ENCODE assay signal across 19 cellular contexts in the genomic region with DNA sequence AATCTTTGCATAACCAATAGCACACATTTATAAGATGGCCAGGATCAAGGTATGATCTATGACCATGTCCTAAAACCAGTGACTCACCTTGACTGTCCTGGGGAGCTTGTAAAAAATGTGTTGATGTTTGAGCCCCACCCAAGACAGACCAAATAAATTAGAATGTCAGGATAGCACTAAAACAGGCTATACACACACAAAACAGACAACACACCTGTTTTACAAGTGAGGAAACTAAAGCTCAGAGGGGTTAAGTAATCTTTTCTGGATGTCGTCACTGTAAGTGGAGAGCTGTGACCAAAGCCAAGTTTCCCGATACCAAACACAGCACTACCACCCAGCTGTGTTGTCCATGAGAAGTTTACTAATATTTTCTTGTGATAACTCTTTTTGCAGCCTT.
DNase-seq lines count a peak whose midpoint lies in the region; ATAC-seq, FAIRE-seq and TF ChIP-seq lines count a peak whose summit lies in the region.
"Had no signal": no experiment of that assay in that cellular context is flagged by ENCODE, and none has a peak within 500 bp of the region (broad histone marks: within the 10 kb centered on the region; RNA-seq: fewer than 3 reads in every experiment).

No MANE protein-coding gene starts in this region.

- intact Hi-C loops in CD8-positive, alpha-beta T cell (cut with DNase I, micrococcal nuclease), result no loop called here
- intact Hi-C loops in mucosa of descending colon (cut with DNase I, micrococcal nuclease), result no loop called here

- no peaks in the 10 kb centered on the region for H3K27me3 ChIP-seq in CD8-positive, alpha-beta T cell (ENCODE audit: insufficient read depth, low read length)
- H3K27me3 ChIP-seq: MG63 had no signal

- peaks cover 62% of the 10 kb centered on the region for H3K4me1 ChIP-seq in A549
- H3K4me1 ChIP-seq in CD8-positive, alpha-beta T cell (ENCODE audit: insufficient read depth, low read length), result no peaks in the 10 kb centered on the region
- H3K4me1 ChIP-seq in mucosa of descending colon (ENCODE audit: low read depth), result no peaks in the 10 kb centered on the region

- TF ChIP-seq POLR2A in A549 (IDR thresholded peaks at IDR 0.05; ENCODE audit: low read length), result no peak

- no peak overlapping the region for H3K4me3 ChIP-seq in A549
- H3K4me3 ChIP-seq in CD8-positive, alpha-beta T cell (ENCODE audit: low read depth, low read length), result no peak overlapping the region
- no peak overlapping the region for H3K4me3 ChIP-seq in fibroblast of villous mesenchyme (ENCODE audit: low read depth, low read length)
- no peak overlapping the region for H3K4me3 ChIP-seq in mucosa of descending colon
- H3K4me3 ChIP-seq: MG63 had no signal

- no peaks in the 10 kb centered on the region for H3K9me3 ChIP-seq in A549
- H3K9me3 ChIP-seq in CD8-positive, alpha-beta T cell (ENCODE audit: low read length), result no peaks in the 10 kb centered on the region
- no peaks in the 10 kb centered on the region for H3K9me3 ChIP-seq in mucosa of descending colon
- H3K9me3 ChIP-seq: MG63, SK-N-SH had no signal

- peak overlapping the region; percentile 63 for H3K4me2 ChIP-seq in A549
- H3K4me2 ChIP-seq: SK-N-SH had no signal

- no peaks in the 10 kb centered on the region for H3K27me3 Mint-ChIP-seq in CD8-positive, alpha-beta T cell (ENCODE audit: low read depth)

- peak overlapping the region; percentile 32 for H3K27ac Mint-ChIP-seq in CD8-positive, alpha-beta T cell
- H3K27ac Mint-ChIP-seq: CD14-positive monocyte, H9 had no signal

- H3K27ac ChIP-seq in A549, result peak overlapping the region; percentile 65 to 69
- no peak overlapping the region for H3K27ac ChIP-seq in CD8-positive, alpha-beta T cell (ENCODE audit: low read depth, low read length)
- H3K27ac ChIP-seq: HL-60 had no signal

- POLR2A ChIA-PET in A549 (lab: Yijun Ruan, JAX), result no interaction called here
- POLR2A ChIA-PET in CD8-positive, alpha-beta T cell (lab: Charles Lee), result interaction anchor here (0.6 to 1.6 kb wide), 2 partner anchors 80 to 96 kb away, joined by 3 read pairs; no protein-coding TSS in a partner anchor

- no peak overlapping the region for H3K4me3 Mint-ChIP-seq in CD8-positive, alpha-beta T cell
- H3K4me3 Mint-ChIP-seq: CD14-positive monocyte, H9 had no signal

- peaks cover 76% of the 10 kb centered on the region for H3K36me3 Mint-ChIP-seq in CD8-positive, alpha-beta T cell

- TF ChIP-seq RAD21 in A549 (conservative IDR thresholded peaks at IDR 0.05 in 1 of 2, IDR thresholded peaks at IDR 0.05 in 1 of 2), result no peak

- DNase-seq in A549 (ENCODE audit: low read depth in 1 of 2, low spot score in 1 of 2) (peak in 1 of 2 experiments; percentile 60), fibroblast of villous mesenchyme (ENCODE audit: low read depth) (peak; percentile 11), mucosa of descending colon (peak in 1 of 3 donors; percentile 11), DMS79 treated with DMSO at 0.1 percent for 48 hours (lab: John Stamatoyannopoulos, UW) (no peak)
- DNase-seq in CD8-positive, alpha-beta T cell, result no peak
- DNase-seq in activated T-cell treated with anti-CD3 and anti-CD28 coated beads, Interleukin-2, amount 50 U/mL, for 48 hours, result no peak
- DNase-seq: AML-193, DND-41, H9, MG63, NCI-H1105, NCI-H2081, NCI-H748 treated with DMSO at 0.1 percent for 48 hours, SHP77 treated with DMSO at 0.1 percent for 48 hours, SK-N-SH had no signal

- no peaks in the 10 kb centered on the region for H3K4me1 Mint-ChIP-seq in CD8-positive, alpha-beta T cell (ENCODE audit: low read depth)
- H3K4me1 Mint-ChIP-seq: CD14-positive monocyte, H9 had no signal

- H3K36me3 ChIP-seq in CD8-positive, alpha-beta T cell (ENCODE audit: insufficient read depth, low read length), result peaks cover 68% of the 10 kb centered on the region
- H3K36me3 ChIP-seq in mucosa of descending colon (ENCODE audit: low read depth), result peaks cover 5% of the 10 kb centered on the region

- TF ChIP-seq CTCF in A549 (IDR thresholded peaks at IDR 0.05), result no peak
- TF ChIP-seq CTCF in CD8-positive, alpha-beta T cell (IDR thresholded peaks at IDR 0.05), result no peak
- TF ChIP-seq CTCF in fibroblast of villous mesenchyme (IDR thresholded peaks at IDR 0.05; ENCODE audit: insufficient read depth, low read depth, low read length), result no peak
- no peak for TF ChIP-seq CTCF in mucosa of descending colon (IDR thresholded peaks at IDR 0.05)

- FAIRE-seq in A549 (lab: Jason Lieb, UNC), result no peak

- TF ChIP-seq EP300 in A549 (IDR thresholded peaks at IDR 0.05), result peak; percentile 50; a peak in 1 of 5 replicates

- ATAC-seq in A549 (peak; percentile 50 to 68; a peak in 5 of 6 replicates), mucosa of descending colon (peak; percentile 96), GM18907 (IDR thresholded peaks at IDR 0.05; ENCODE audit: unreplicated experiment) (no peak), HG03460 (IDR thresholded peaks at IDR 0.05; ENCODE audit: unreplicated experiment) (no peak)
- no peak for ATAC-seq in CD8-positive, alpha-beta T cell

- H3K9me3 Mint-ChIP-seq in CD8-positive, alpha-beta T cell, result no peaks in the 10 kb centered on the region
- H3K9me3 Mint-ChIP-seq: CD14-positive monocyte, H9 had no signal

- CTCF ChIA-PET in A549 (lab: Yijun Ruan, JAX), result interaction anchor here (1.3 kb wide), 1 partner anchor 149 kb away, joined by 3 read pairs; no protein-coding TSS in a partner anchor
- CTCF ChIA-PET in CD8-positive, alpha-beta T cell (lab: Charles Lee), result no interaction called here

- WGBS in A549 (ENCODE audit: missing lambda C conversion rate), result 36% methylated on average over 2 of the region's 2 CpGs

TF ChIP-seq in A549, 52 proteins besides CTCF, POLR2A, EP300 and RAD21:
- TF ChIP-seq CEBPB (IDR thresholded peaks at IDR 0.05) (peak; percentile 27 to 32; a peak in 2 of 4 replicates), PHF8 (IDR thresholded peaks at IDR 0.05; ENCODE audit: borderline replicate concordance, low read depth) (no peak), RFX5 (IDR thresholded peaks at IDR 0.05) (no peak), JUN (IDR thresholded peaks at IDR 0.05) (no peak; a peak in 1 of 5 replicates), HEYL (CRISPR knock-in tag; IDR thresholded peaks at IDR 0.05) (no peak), HES2 (IDR thresholded peaks at IDR 0.05) (0 out of 2 replicates have a peak, but pooled peaks have one; percentile 31), EHMT2 (IDR thresholded peaks at IDR 0.05; ENCODE audit: low read depth) (no peak), FOSL2 (IDR thresholded peaks at IDR 0.05) (0 out of 2 replicates have a peak, but pooled peaks have one; percentile 33), FOSL2 (CRISPR knock-in tag; IDR thresholded peaks at IDR 0.05) (peak; percentile 58), MAZ (IDR thresholded peaks at IDR 0.05; ENCODE audit: borderline replicate concordance, low read depth, low read length) (no peak)

Comparison
In these comparisons a context has a peak if more than half of its experiments do, and no peak if none do; other contexts are left out.
1. ATAC-seq: peak in A549 (2 of 2) and mucosa of descending colon (single experiment); none in CD8-positive, alpha-beta T cell (single experiment), GM18907 (single experiment) and HG03460 (single experiment).